ENCODE assay signal across 16 cellular contexts in genomic region chr19:51142119-51142518, GRCh38. TPM values are rescaled to one million over a fixed set of nuclear protein-coding genes. Genes with fewer than 3 reads are reported as not detected.
DNase-seq lines count a peak whose midpoint lies in the region; ATAC-seq and TF ChIP-seq lines count a peak whose summit lies in the region.
"Had no signal": no experiment of that assay in that cellular context is flagged by ENCODE, and none has a peak within 500 bp of the region (broad histone marks: within the 10 kb centered on the region; RNA-seq: fewer than 3 reads in every experiment).

SIGLEC7 (plus strand) TSS chr19:51142301; CDS start chr19:51142370, 69 bp downstream.

- H3K4me1 ChIP-seq in Peyer's patch (no peaks in the 10 kb centered on the region), left ventricle myocardium inferior (peaks cover 5% of the 10 kb centered on the region), neutrophil (ENCODE audit: control insufficient read depth in 1 of 2, insufficient read depth in 1 of 2, low read depth in 1 of 2, low read length in 1 of 2) (peaks cover 85 to 86% of the 10 kb centered on the region in 2 experiments)
- H3K4me1 ChIP-seq: BE2C, pancreas had no signal

- H3K36me3 ChIP-seq in Peyer's patch = no peaks in the 10 kb centered on the region
- no peaks in the 10 kb centered on the region for H3K36me3 ChIP-seq in left ventricle myocardium inferior
- peaks cover 6% of the 10 kb centered on the region for H3K36me3 ChIP-seq in neutrophil
- H3K36me3 ChIP-seq: BE2C, pancreas had no signal

- H3K4me1 Mint-ChIP-seq in CD14-positive monocyte = peaks cover 97% of the 10 kb centered on the region

- H3K27me3 ChIP-seq in Peyer's patch = no peaks in the 10 kb centered on the region
- peaks cover 76% of the 10 kb centered on the region for H3K27me3 ChIP-seq in left ventricle myocardium inferior (ENCODE audit: low read depth)
- H3K27me3 ChIP-seq in neutrophil = no peaks in the 10 kb centered on the region

- H3K27ac Mint-ChIP-seq in CD14-positive monocyte = peak within 1 kb of the TSS; percentile 94 to 100 (median 98)

- H3K27ac ChIP-seq in Peyer's patch (peak within 1 kb of the TSS in 3 of 4 donors; percentile 10 to 43 (median 35)), left ventricle myocardium inferior (replicated peaks) (peak within 1 kb of the TSS; percentile 63), neutrophil (peak within 1 kb of the TSS; percentile 100)

- H3K9me3 ChIP-seq in Peyer's patch (no peaks in the 10 kb centered on the region), left ventricle myocardium inferior (replicated peaks) (no peaks in the 10 kb centered on the region), neutrophil (no peaks in the 10 kb centered on the region)
- H3K9me3 ChIP-seq: BE2C, pancreas had no signal

- H3K27me3 Mint-ChIP-seq in CD14-positive monocyte (ENCODE audit: low read depth in 3 of 3) = no peaks in the 10 kb centered on the region

- H3K9me3 Mint-ChIP-seq in CD14-positive monocyte = no peaks in the 10 kb centered on the region

- DNase-seq in CD14-positive monocyte (ENCODE audit: low spot score) = peak; percentile 79
- no peak for DNase-seq in Peyer's patch
- DNase-seq in left ventricle myocardium inferior = peak; percentile 46
- no peak for DNase-seq in DMS153 treated with DMSO at 0.1 percent for 48 hours (lab: John Stamatoyannopoulos, UW; ENCODE audit: unreplicated experiment)
- no peak for DNase-seq in NCI-H524 (lab: John Stamatoyannopoulos, UW)
- DNase-seq: activated CD4-positive, alpha-beta T cell treated with anti-CD3 and anti-CD28 coated beads, Interleukin-2, amount 50 U/mL, for 4 hours; activated naive CD4-positive, alpha-beta T cell treated with Interleukin-2 at 50 U/mL for 16 hours; BE2C; NCI-H2029 treated with DMSO at 0.1 percent for 48 hours; pancreas; stimulated activated CD4-positive, alpha-beta T cell treated with anti-CD3 and anti-CD28 coated beads, Interleukin-1b, Interleukin-23, amount 100 ng/mL, for 48 hours; T-helper 9 cell had no signal

- no peak within 1 kb of the TSS for H3K4me3 ChIP-seq in Peyer's patch
- H3K4me3 ChIP-seq in left ventricle myocardium inferior = no peak within 1 kb of the TSS
- H3K4me3 ChIP-seq in neutrophil (ENCODE audit: low read depth in 1 of 2, low read length in 1 of 2) = peak within 1 kb of the TSS; percentile 49 to 59
- H3K4me3 ChIP-seq: pancreas had no signal

- peak within 1 kb of the TSS; percentile 79 to 92 for H3K4me3 Mint-ChIP-seq in CD14-positive monocyte

- no peak for TF ChIP-seq POLR2A in Peyer's patch (IDR thresholded peaks at IDR 0.05)

- intact Hi-C loops in CD14-positive monocyte (cut with micrococcal nuclease) (no loop called here), left ventricle myocardium inferior (cut with micrococcal nuclease) (no loop called here)

- peaks cover 46 to 75% of the 10 kb centered on the region in 2 donors for H3K36me3 Mint-ChIP-seq in CD14-positive monocyte

- ATAC-seq in GM18909 (IDR thresholded peaks at IDR 0.05; ENCODE audit: poor library complexity, unreplicated experiment) = no peak
- ATAC-seq in HG03439 (IDR thresholded peaks at IDR 0.05; ENCODE audit: unreplicated experiment) = no peak

- TF ChIP-seq CTCF in CD14-positive monocyte (IDR thresholded peaks at IDR 0.05) = no peak
- no peak for TF ChIP-seq CTCF in Peyer's patch (IDR thresholded peaks at IDR 0.05)
- TF ChIP-seq CTCF in left ventricle myocardium inferior (IDR thresholded peaks at IDR 0.05; ENCODE audit: borderline replicate concordance) = no peak
- no peak for TF ChIP-seq CTCF in neutrophil (IDR thresholded peaks at IDR 0.05)

RNA-seq across cellular contexts. Expression of gene SIGLEC7, which starts in this region (rescaled TPM):
- polyA plus RNA-seq in CD14-positive monocyte = 10 to 100 TPM; 71.8 to 93.3 TPM
- total RNA-seq in Peyer's patch (not detected), left ventricle myocardium inferior (0.47 TPM)
- total RNA-seq: lung microvascular endothelial cell had no signal

Comparison
In these comparisons a context has a peak if more than half of its experiments do, and no peak if none do; other contexts are left out.
1. Peak in DNase-seq and H3K27ac ChIP-seq in left ventricle myocardium inferior; RNA of the gene not detected or under 1 TPM.
2. H3K27ac ChIP-seq: peak in every context shown above with its lines; median percentile 100 in neutrophil; 63 in left ventricle myocardium inferior; 35 in Peyer's patch.
3. H3K4me3 ChIP-seq: peak in neutrophil (2 of 2); none in Peyer's patch (0 of 4) and left ventricle myocardium inferior (single experiment).